Comparison of ENCODE assay signal across 8 cellular contexts in the genomic region with DNA sequence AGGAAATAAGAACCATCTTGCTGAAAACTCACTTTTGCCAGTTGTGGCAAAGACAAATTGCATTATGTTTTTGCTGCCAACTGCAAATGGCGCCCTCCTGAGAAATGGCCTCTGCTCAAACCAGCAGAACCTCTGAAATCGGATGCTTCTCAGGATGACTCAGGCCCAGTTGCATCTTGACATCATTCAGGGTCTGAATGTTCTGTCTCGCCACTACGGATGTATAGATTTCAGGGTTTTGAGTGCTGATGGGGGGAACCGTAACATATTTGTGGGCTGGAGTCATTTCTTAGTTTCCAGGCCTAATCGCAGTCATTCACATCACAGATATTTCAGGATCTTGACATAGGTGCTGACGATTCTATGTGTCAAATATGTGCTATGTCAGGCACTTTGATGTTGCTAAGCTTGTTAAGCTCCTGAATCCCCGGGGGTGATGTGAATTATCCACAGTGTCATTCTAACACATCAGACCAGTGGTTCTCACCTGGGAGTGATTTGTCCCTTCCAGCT.
DNase-seq lines count a peak whose midpoint lies in the region; ATAC-seq, FAIRE-seq and TF ChIP-seq lines count a peak whose summit lies in the region.

No MANE protein-coding gene starts in this region.

- CTCF ChIA-PET in BJ (lab: Yijun Ruan, JAX): interaction anchor here (0.7 to 1.0 kb wide), 2 partner anchors 10 to 33 kb away, joined by 3 read pairs; no protein-coding TSS in a partner anchor

- H3K27ac ChIP-seq in upper lobe of left lung: no peak overlapping the region

- TF ChIP-seq POLR2A in H54 (IDR thresholded peaks at IDR 0.05; ENCODE audit: low read depth, low read length): no peak
- no peak for TF ChIP-seq POLR2A in upper lobe of left lung (IDR thresholded peaks at IDR 0.05)
- no peak for TF ChIP-seq POLR2A in lower leg skin (IDR thresholded peaks at IDR 0.05)

- ATAC-seq in GM21423 (IDR thresholded peaks at IDR 0.05; ENCODE audit: unreplicated experiment): no peak
- ATAC-seq in upper lobe of left lung (ENCODE audit: low FRiP score in 2 of 2): no peak

- no peaks in the 10 kb centered on the region for H3K4me1 ChIP-seq in upper lobe of left lung

- H3K27me3 ChIP-seq in BJ (ENCODE audit: control insufficient read depth, insufficient read depth, low read length) (no peaks in the 10 kb centered on the region), upper lobe of left lung (no peaks in the 10 kb centered on the region)

- H3K36me3 ChIP-seq in BJ (ENCODE audit: control insufficient read depth, insufficient read depth, low read length) (no peaks in the 10 kb centered on the region), upper lobe of left lung (no peaks in the 10 kb centered on the region)

- WGBS in upper lobe of left lung, 2 donors: 67 to 68% methylated on average over 8 of the region's 8 CpGs
- 64 to 65% methylated on average over 8 of the region's 8 CpGs for WGBS in lower leg skin, 2 donors

- DNase-seq in BJ (ENCODE audit: low read depth) (no peak), H54 (ENCODE audit: insufficient read length, low spot score) (peak; percentile 67), T1000 (lab: John Stamatoyannopoulos, UW) (peak; percentile 81), kidney glomerular epithelial cell (lab: John Stamatoyannopoulos, UW) (peak; percentile 19), COLO829 (ENCODE audit: low spot score) (no peak), upper lobe of left lung (no peak), lower leg skin (ENCODE audit: low spot score in 2 of 2) (no peak)

- TF ChIP-seq EP300 in upper lobe of left lung (IDR thresholded peaks at IDR 0.05): no peak

- H3K9me3 ChIP-seq in upper lobe of left lung: no peaks in the 10 kb centered on the region

- POLR2A ChIA-PET in BJ (lab: Charles Lee): no interaction called here

- intact Hi-C loops in lower leg skin (cut with DNase I; ENCODE audit: low total_unique reads): no loop called here

- TF ChIP-seq CTCF in BJ (IDR thresholded peaks at IDR 0.05; ENCODE audit: insufficient read depth, low read depth, low read length) (peak; percentile 14; the same call in 1 of the 2 replicates), upper lobe of left lung (IDR thresholded peaks at IDR 0.05) (no peak), lower leg skin (IDR thresholded peaks at IDR 0.05) (no peak)

- H3K4me3 ChIP-seq in BJ (ENCODE audit: low read depth, low read length) (no peak overlapping the region), upper lobe of left lung (no peak overlapping the region), lower leg skin (ENCODE audit: low read depth, poor library complexity, severe bottlenecking) (no peak overlapping the region)

- peak; percentile 66 for FAIRE-seq in H54 (lab: Jason Lieb, UNC)

Comparison
In these comparisons a context has a peak if more than half of its experiments do, and no peak if none do; other contexts are left out.
1. DNase-seq: peak in H54 (single experiment), T1000 (single experiment) and kidney glomerular epithelial cell (single experiment); none in BJ (single experiment), COLO829 (single experiment), upper lobe of left lung (0 of 2) and lower leg skin (0 of 2).